In the genomic region with DNA sequence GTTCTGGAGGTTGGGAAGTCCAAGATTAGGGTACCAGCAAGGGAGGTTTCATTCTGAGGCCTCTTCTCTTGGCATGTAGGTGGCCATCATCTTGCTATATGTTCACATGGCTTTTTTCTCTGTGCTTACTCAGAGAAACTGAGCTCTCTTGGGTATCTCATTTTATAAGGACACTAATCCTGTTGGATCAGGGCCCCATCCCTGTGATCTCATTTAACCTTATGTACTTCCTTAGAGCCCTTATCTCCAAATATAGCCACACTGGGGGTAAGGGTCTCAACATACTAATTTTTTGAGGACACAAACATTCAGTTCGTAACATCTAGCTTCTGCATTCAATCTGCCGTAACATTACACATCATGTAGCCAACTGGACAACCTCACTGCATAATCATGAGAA, we compare ENCODE assay signal across 33 cellular contexts.
"Had no signal": no experiment of that assay in that cellular context is flagged by ENCODE, and none has a peak within 500 bp of the region (broad histone marks: within the 10 kb centered on the region; RNA-seq: fewer than 3 reads in every experiment).

No MANE protein-coding gene starts in this region.

- ATAC-seq: activated naive CD4-positive, alpha-beta T cell treated with anti-CD3 and anti-CD28 coated beads, Interleukin-2, amount 50 U/mL, for 72 hours; activated naive CD8-positive, alpha-beta T cell treated with anti-CD3 and anti-CD28 coated beads, Interleukin-2, amount 50 U/mL, for 24 hours; activated T-cell treated with anti-CD3 and anti-CD28 coated beads, Interleukin-2, amount 50 U/mL, for 4 hours; activated T-cell treated with anti-CD3 and anti-CD28 coated beads, Interleukin-2, amount 50 U/mL, for 72 hours; activated T-helper 17 cell treated with anti-CD3 and anti-CD28 coated beads, Interleukin-2, amount 50 U/mL, for 72 hours; body of pancreas had no signal

- H3K27ac ChIP-seq: adrenal gland, ascending aorta, body of pancreas, brain microvascular endothelial cell, breast epithelium, cardiac muscle cell had no signal

- H3K4me3 ChIP-seq: adrenal gland, ascending aorta, body of pancreas, breast epithelium, cardiac muscle cell had no signal

- H3K36me3 ChIP-seq: adrenal gland, breast epithelium had no signal

- FAIRE-seq: astrocyte, bronchial epithelial cell had no signal

- H3K27me3 ChIP-seq: adrenal gland, ascending aorta, body of pancreas, brain microvascular endothelial cell, breast epithelium, cardiac muscle cell had no signal

- DNase-seq: activated effector memory CD4-positive, alpha-beta T cell treated with anti-CD3 and anti-CD28 coated beads, Interleukin-2, amount 50 U/mL, for 16 hours; activated effector memory CD4-positive, alpha-beta T cell treated with Interleukin-2 at 50 U/mL for 16 hours; activated gamma-delta T cell; activated gamma-delta T cell treated with Interleukin-2 at 50 U/mL for 16 hours; activated naive CD4-positive, alpha-beta T cell; activated naive CD4-positive, alpha-beta T cell treated with anti-CD3 and anti-CD28 coated beads for 36 hours; activated naive CD4-positive, alpha-beta T cell treated with anti-CD3 and anti-CD28 coated beads, Interleukin-2, amount 10 ng/mL, durations not matched to agents 7 days and 5 days; activated naive CD4-positive, alpha-beta T cell treated with anti-CD3 and anti-CD28 coated beads, Interleukin-2, amount 50 U/mL, for 16 hours; activated naive CD4-positive, alpha-beta T cell treated with Interleukin-2 at 50 U/mL for 16 hours; activated naive CD8-positive, alpha-beta T cell treated with anti-CD3 and anti-CD28 coated beads for 36 hours; activated naive CD8-positive, alpha-beta T cell treated with anti-CD3 and anti-CD28 coated beads, Interleukin-2, amount 10 ng/mL, durations not matched to agents 7 days and 5 days; activated naive CD8-positive, alpha-beta T cell treated with anti-CD3 and anti-CD28 coated beads, Interleukin-2, amount 50 U/mL, for 24 hours; activated T-cell treated with anti-CD3 and anti-CD28 coated beads, Interleukin-2, amount 50 U/mL, for 24 hours; activated T-cell treated with anti-CD3 and anti-CD28 coated beads, Interleukin-2, amount 50 U/mL, for 4 hours; activated T-cell treated with anti-CD3 and anti-CD28 coated beads, Interleukin-2, amount 50 U/mL, for 48 hours; activated T-cell treated with anti-CD3 and anti-CD28 coated beads, Interleukin-2, amount 50 U/mL, for 72 hours; adrenal gland; amniotic stem cell; amygdala; anterior cingulate cortex; aorta; body of pancreas; brain microvascular endothelial cell; caudate nucleus; central memory CD4-positive, alpha-beta T cell; cerebellar nuclear complex had no signal

- H3K9me3 ChIP-seq: ascending aorta, body of pancreas had no signal
